8 cellular contexts compared by ENCODE assay signal in the genomic region with DNA sequence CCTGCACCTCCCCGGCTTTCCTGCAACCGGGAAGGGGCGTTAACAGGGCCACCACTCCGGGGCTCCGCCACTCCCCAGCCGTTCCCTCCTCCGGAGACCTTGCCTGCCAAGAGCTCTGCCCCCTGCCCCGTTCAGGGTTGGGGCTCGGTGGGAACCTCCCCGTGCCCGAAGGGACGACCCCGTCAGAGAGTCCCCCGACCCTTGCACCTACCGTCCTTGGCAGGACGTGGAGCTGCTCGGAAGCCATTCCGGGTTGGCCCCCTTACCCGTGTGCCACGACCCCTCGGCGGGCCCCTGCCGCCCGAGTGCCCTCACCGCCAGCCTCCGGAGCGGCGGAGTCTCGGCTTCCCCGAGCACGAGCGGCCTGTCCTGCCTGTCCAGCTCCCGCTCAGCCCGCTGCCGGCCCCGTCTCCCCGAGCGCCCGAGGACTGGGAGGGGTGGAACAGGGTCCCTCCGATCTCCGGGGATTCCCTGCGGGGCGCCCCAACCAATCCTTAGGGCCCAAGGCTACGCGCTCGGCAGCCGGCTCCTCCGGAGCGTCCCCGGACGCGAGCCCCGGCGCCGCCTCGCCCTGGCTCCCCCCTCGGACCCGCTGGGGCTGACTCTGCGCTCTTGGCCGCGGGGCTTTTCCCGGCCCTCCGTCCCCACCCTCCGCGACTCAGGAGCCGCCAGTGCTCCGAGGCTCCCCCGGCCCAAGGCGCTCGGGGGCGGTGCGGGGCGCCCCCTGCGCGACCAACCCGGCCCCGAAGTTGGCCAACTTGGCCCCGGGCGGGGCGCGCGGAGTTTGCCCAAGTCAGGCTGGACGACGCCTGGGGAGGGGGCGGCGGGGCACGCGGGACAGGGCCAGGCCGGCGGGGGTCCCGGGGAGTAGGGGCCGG. TPM values are rescaled to one million over a fixed set of nuclear protein-coding genes. Genes with fewer than 3 reads are reported as not detected.
DNase-seq lines count a peak whose midpoint lies in the region; ATAC-seq and TF ChIP-seq lines count a peak whose summit lies in the region.

No MANE protein-coding gene starts in this region.

- no peak overlapping the region for H3K4me3 Mint-ChIP-seq in stimulated activated memory B cell treated with anti-CD40 and anti-IgM and Interleukin-4, amounts not matched to agents 10 μg/mL and 1 μg/mL and 100 μg/mL, for 72 hours

- H3K27ac ChIP-seq in mammary epithelial cell (ENCODE audit: insufficient read depth, low read depth, low read length): no peak overlapping the region
- peak overlapping the region; percentile 10 to 81 (median 75) for H3K27ac ChIP-seq in stomach
- H3K27ac ChIP-seq in RWPE1: no peak overlapping the region

- no peaks in the 10 kb centered on the region for H3K9me3 ChIP-seq in HAP-1
- H3K9me3 ChIP-seq in mammary epithelial cell (replicated peaks; ENCODE audit: insufficient read depth, low read length): peaks cover 6% of the 10 kb centered on the region
- H3K9me3 ChIP-seq in stomach: no peaks in the 10 kb centered on the region

- H3K27me3 ChIP-seq in HAP-1 (ENCODE audit: low read depth) (0 out of 2 replicates have a peak, but pooled peaks cover 2% of the 10 kb centered on the region), mammary epithelial cell (ENCODE audit: insufficient read depth, low read length) (peaks cover 27% of the 10 kb centered on the region), kidney epithelial cell (ENCODE audit: control insufficient read depth, insufficient read depth, low read length) (peaks cover 39% of the 10 kb centered on the region), stomach (peaks cover 0 to 95% (median 34%) of the 10 kb centered on the region in 3 donors)

- H3K9me3 Mint-ChIP-seq in stimulated activated memory B cell treated with anti-CD40 and anti-IgM and Interleukin-4, amounts not matched to agents 10 μg/mL and 1 μg/mL and 100 μg/mL, for 72 hours: no peaks in the 10 kb centered on the region

- in situ Hi-C loops in HAP-1 (cut with MboI; ENCODE audit: low sequenced_read_pairs): no loop called here
- in situ Hi-C loops in mammary epithelial cell (cut with MboI; ENCODE audit: low sequenced_read_pairs in 2 of 2): no loop called here

- POLR2A ChIA-PET in RWPE1 (lab: Yijun Ruan, JAX; ENCODE audit: low non-redundant PET): no interaction called here

- dilution Hi-C loops in mammary epithelial cell (cut with HindIII; ENCODE audit: low sequenced_read_pairs): no loop called here

- peak in 1 of 2 experiments; percentile 36 for DNase-seq in HAP-1 (ENCODE audit: low spot score in 2 of 2)
- DNase-seq in mammary epithelial cell: no peak
- DNase-seq in kidney epithelial cell (ENCODE audit: low read depth): no peak
- no peak for DNase-seq in stomach
- no peak for DNase-seq in RWPE1 (ENCODE audit: low spot score)
- no peak for DNase-seq in stimulated activated naive CD4-positive, alpha-beta T cell treated with Interleukin-2 at 50 U/mL for 16 hours (lab: John Stamatoyannopoulos, UW)

- no peaks in the 10 kb centered on the region for H3K36me3 ChIP-seq in HAP-1 (replicated peaks)
- no peaks in the 10 kb centered on the region for H3K36me3 ChIP-seq in mammary epithelial cell (ENCODE audit: insufficient read depth, low read length)
- H3K36me3 ChIP-seq in kidney epithelial cell (ENCODE audit: control insufficient read depth, insufficient read depth, low read length): no peaks in the 10 kb centered on the region
- H3K36me3 ChIP-seq in stomach: no peaks in the 10 kb centered on the region

- peak overlapping the region; percentile 56 for H3K4me3 ChIP-seq in HAP-1
- H3K4me3 ChIP-seq in mammary epithelial cell (replicated peaks in 1 of 3; ENCODE audit: insufficient read depth in 1 of 3, low read depth in 2 of 3, low read length in 3 of 3): no peak overlapping the region
- H3K4me3 ChIP-seq in kidney epithelial cell (ENCODE audit: low read depth, low read length): peak overlapping the region; percentile 13
- H3K4me3 ChIP-seq in stomach: peak overlapping the region; percentile 60 to 64 (median 62)

- no peak for ATAC-seq in GM19023 (IDR thresholded peaks at IDR 0.05; ENCODE audit: unreplicated experiment)
- ATAC-seq in stimulated activated memory B cell treated with anti-CD40 and anti-IgM and Interleukin-4, amounts not matched to agents 10 μg/mL and 1 μg/mL and 100 μg/mL, for 72 hours: no peak

- H3K27me3 Mint-ChIP-seq in stimulated activated memory B cell treated with anti-CD40 and anti-IgM and Interleukin-4, amounts not matched to agents 10 μg/mL and 1 μg/mL and 100 μg/mL, for 72 hours: peaks cover 80% of the 10 kb centered on the region

- H3K36me3 Mint-ChIP-seq in stimulated activated memory B cell treated with anti-CD40 and anti-IgM and Interleukin-4, amounts not matched to agents 10 μg/mL and 1 μg/mL and 100 μg/mL, for 72 hours: no peaks in the 10 kb centered on the region

- no peak for TF ChIP-seq POLR2A in stomach (IDR thresholded peaks at IDR 0.05)

- intact Hi-C loops in mammary epithelial cell (cut with micrococcal nuclease): no loop called here
- intact Hi-C loops in stomach (cut with DNase I; ENCODE audit: low total_unique reads): no loop called here

- no peaks in the 10 kb centered on the region for H4K20me1 ChIP-seq in mammary epithelial cell (ENCODE audit: insufficient read depth, low read length)

- H3K4me1 ChIP-seq in HAP-1 (peaks cover 9% of the 10 kb centered on the region; the same call in 1 of the 2 replicates), mammary epithelial cell (ENCODE audit: insufficient read depth, low read length) (no peaks in the 10 kb centered on the region), stomach (peaks cover 11 to 38% (median 24%) of the 10 kb centered on the region in 4 donors)

- peaks cover 9% of the 10 kb centered on the region for H3K4me1 Mint-ChIP-seq in stimulated activated memory B cell treated with anti-CD40 and anti-IgM and Interleukin-4, amounts not matched to agents 10 μg/mL and 1 μg/mL and 100 μg/mL, for 72 hours

- no peaks in the 10 kb centered on the region for H3K79me2 ChIP-seq in mammary epithelial cell (ENCODE audit: insufficient read depth, low read length)

- CTCF ChIA-PET in mammary epithelial cell (lab: Charles Lee; ENCODE audit: low non-redundant PET) (no interaction called here), RWPE1 (lab: Yijun Ruan, JAX) (interaction anchor here (0.7 kb wide), 1 partner anchor 9 kb away, joined by 4 read pairs; no protein-coding TSS in a partner anchor)

- WGBS in mammary epithelial cell (ENCODE audit: low coverage, missing lambda C conversion rate): 0% methylated on average over 3 of the region's 92 CpGs
- 1 to 2% (median 2%) methylated on average over 19 to 92 of the region's 92 CpGs for whole genome bisulfite sequencing in stomach, 5 donors

- TF ChIP-seq CTCF in mammary epithelial cell (conservative IDR thresholded peaks at IDR 0.05 in 1 of 2, IDR thresholded peaks at IDR 0.05 in 1 of 2; ENCODE audit: extremely low read depth in 1 of 2, insufficient read depth in 1 of 2, low read depth in 1 of 2, low read length in 2 of 2) (no peak), kidney epithelial cell (IDR thresholded peaks at IDR 0.05; ENCODE audit: insufficient read depth, low read length, poor library complexity, severe bottlenecking) (no peak), stomach (IDR thresholded peaks at IDR 0.05) (no peak), RWPE1 (conservative IDR thresholded peaks at IDR 0.05; ENCODE audit: low read depth) (no peak)

- H2AFZ ChIP-seq in mammary epithelial cell (ENCODE audit: low read depth, low read length): no peak overlapping the region

- peak overlapping the region; percentile 30 for H3K4me2 ChIP-seq in mammary epithelial cell (ENCODE audit: insufficient read depth, low read depth, low read length)

- TF ChIP-seq EP300 in stomach (IDR thresholded peaks at IDR 0.05): no peak

- H3K27ac Mint-ChIP-seq in stimulated activated memory B cell treated with anti-CD40 and anti-IgM and Interleukin-4, amounts not matched to agents 10 μg/mL and 1 μg/mL and 100 μg/mL, for 72 hours: no peak overlapping the region

- no TSS peak for BruUV-seq in mammary epithelial cell (replicated peaks; lab: Mats Ljungman, UMichigan)

- H3K9ac ChIP-seq in mammary epithelial cell (ENCODE audit: insufficient read depth, low read length): no peak overlapping the region

RNA-seq across cellular contexts. Expression of a gene that starts 0.7 kb away (rescaled TPM):
- total RNA-seq in mammary epithelial cell: under 1 TPM in 1 of 2 donors, not detected in 1; 0.33 TPM
- polyA plus RNA-seq in mammary epithelial cell: 0.01 TPM
- polyA minus RNA-seq in mammary epithelial cell: not detected
- 1.8 and 2.3 TPM in 2 replicates for total RNA-seq in kidney epithelial cell
- total RNA-seq in stomach: 10 to 100 TPM in 4 of 5 donors, 1 to 10 TPM in 1; 4.1 to 41.5 (median 31.4) TPM
- polyA plus RNA-seq in stomach: 1 to 10 TPM; 1.8 to 6.2 (median 3.5) TPM

Comparison
In these comparisons a context has a peak if more than half of its experiments do, and no peak if none do; other contexts are left out.
1. H3K4me3 ChIP-seq: peak in HAP-1 (single experiment), kidney epithelial cell (single experiment) and stomach (4 of 4); none in mammary epithelial cell (0 of 3).
2. H3K27ac ChIP-seq: peak in stomach (5 of 5); none in mammary epithelial cell (single experiment) and RWPE1 (single experiment).